In the genomic region with DNA sequence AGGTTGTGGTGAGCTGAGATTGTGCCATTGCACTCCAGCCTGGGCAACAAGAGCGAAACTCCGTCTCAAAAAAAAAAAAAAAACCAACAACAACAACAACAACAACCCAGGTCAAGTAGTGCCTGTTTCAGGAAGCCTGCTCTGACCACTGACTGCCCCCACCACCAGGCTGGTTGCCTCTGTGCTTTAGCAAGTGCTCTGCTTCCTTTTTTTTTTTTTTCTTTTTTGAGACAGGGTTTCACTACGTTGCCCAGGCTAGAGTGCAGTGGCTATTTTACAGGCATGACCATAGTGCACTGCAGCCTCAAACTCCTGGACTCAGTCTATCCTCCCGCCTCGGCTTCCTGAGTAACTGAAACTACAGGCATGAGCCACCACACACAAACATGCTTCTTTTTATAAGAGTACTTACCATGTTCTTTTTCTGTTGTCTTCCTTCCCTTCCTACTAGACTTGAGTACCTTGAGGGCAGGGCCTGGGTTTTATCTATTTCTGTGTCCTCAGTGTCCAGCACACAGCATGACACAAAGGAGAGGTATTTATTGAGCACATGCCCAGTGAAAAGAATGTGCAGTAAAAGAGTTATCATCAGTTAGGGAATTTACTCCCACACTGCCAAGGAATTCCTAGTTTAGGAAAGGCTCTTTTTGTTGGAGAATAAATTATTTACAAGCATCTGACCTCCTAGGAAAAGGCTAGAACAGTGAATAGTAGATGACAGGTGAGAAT, we compare ENCODE assay signal across 11 cellular contexts. TPM values are rescaled to one million over a fixed set of nuclear protein-coding genes. Genes with fewer than 3 reads are reported as not detected.
DNase-seq lines count a peak whose midpoint lies in the region; ATAC-seq and TF ChIP-seq lines count a peak whose summit lies in the region.
"Had no signal": no experiment of that assay in that cellular context is flagged by ENCODE, and none has a peak within 500 bp of the region (broad histone marks: within the 10 kb centered on the region; RNA-seq: fewer than 3 reads in every experiment).

No MANE protein-coding gene starts in this region.

- H3K9me3 ChIP-seq in mesenchymal stem cell (ENCODE audit: control insufficient read depth, low read length): no peaks in the 10 kb centered on the region
- H3K9me3 ChIP-seq: suprapubic skin had no signal

- H3K4me1 ChIP-seq in mesenchymal stem cell (ENCODE audit: control insufficient read depth, insufficient read depth, low read depth, low read length): peaks cover 2% of the 10 kb centered on the region

- H3K14ac ChIP-seq in mesenchymal stem cell (ENCODE audit: low read length in 2 of 2): no peak overlapping the region

- peak overlapping the region; percentile 63 for H4K8ac ChIP-seq in mesenchymal stem cell (ENCODE audit: low read length)

- H2BK5ac ChIP-seq in mesenchymal stem cell (ENCODE audit: low read depth, low read length, poor library complexity, severe bottlenecking): no peak overlapping the region

- no peak overlapping the region for H2BK12ac ChIP-seq in mesenchymal stem cell (ENCODE audit: low read length in 2 of 2)

- TF ChIP-seq CTCF in AG10803 (conservative IDR thresholded peaks at IDR 0.05; ENCODE audit: low read length): no peak

- H3K27ac ChIP-seq in mesenchymal stem cell (ENCODE audit: low read length, poor library complexity, severe bottlenecking): no peak overlapping the region
- H3K27ac ChIP-seq: suprapubic skin had no signal

- H2BK15ac ChIP-seq in mesenchymal stem cell (ENCODE audit: low read depth, poor library complexity, severe bottlenecking): no peak overlapping the region

- H3K79me1 ChIP-seq in mesenchymal stem cell (replicated peaks; ENCODE audit: low read length, poor library complexity, severe bottlenecking): no peaks in the 10 kb centered on the region

- no peaks in the 10 kb centered on the region for H3K36me3 ChIP-seq in mesenchymal stem cell (ENCODE audit: control insufficient read depth in 1 of 2, insufficient read depth in 2 of 2, low read depth in 1 of 2, low read length in 2 of 2)
- H3K36me3 ChIP-seq: suprapubic skin had no signal

- no peak overlapping the region for H2BK120ac ChIP-seq in mesenchymal stem cell (ENCODE audit: low read depth, low read length)

- no peak for ATAC-seq in HG02610 (IDR thresholded peaks at IDR 0.05; ENCODE audit: unreplicated experiment)

- TF ChIP-seq EP300 in Ishikawa (IDR thresholded peaks at IDR 0.05; ENCODE audit: borderline replicate concordance): no peak

- 89% methylated on average over 5 of the region's 5 CpGs for WGBS in mesenchymal stem cell

- no peaks in the 10 kb centered on the region for H3K27me3 ChIP-seq in mesenchymal stem cell (ENCODE audit: control insufficient read depth in 1 of 2, insufficient read depth in 1 of 2, low read length in 2 of 2)
- H3K27me3 ChIP-seq: suprapubic skin had no signal

- no peak overlapping the region for H2AK5ac ChIP-seq in mesenchymal stem cell (ENCODE audit: low read length, severe bottlenecking)

- peak overlapping the region; percentile 55 for H3K9ac ChIP-seq in mesenchymal stem cell (ENCODE audit: low read length)

- H3K4me2 ChIP-seq in mesenchymal stem cell (ENCODE audit: low read length, poor library complexity, severe bottlenecking): no peak overlapping the region

- TF ChIP-seq RAD21 in Ishikawa (IDR thresholded peaks at IDR 0.05; ENCODE audit: low read depth): no peak

- no peak overlapping the region for H2AFZ ChIP-seq in mesenchymal stem cell (ENCODE audit: low read depth, low read length)

- no peak overlapping the region for H3K23ac ChIP-seq in mesenchymal stem cell (ENCODE audit: low read length in 2 of 2)

- H3K18ac ChIP-seq in mesenchymal stem cell (ENCODE audit: low read depth in 1 of 2, low read length in 2 of 2): no peak overlapping the region

- DNase-seq in AG10803 (ENCODE audit: low read depth): peak; percentile 91
- peak; percentile 81 for DNase-seq in astrocyte of the hippocampus (ENCODE audit: low read depth, low spot score)
- peak; percentile 46 for DNase-seq in mesenchymal stem cell
- no peak for DNase-seq in iPS-NIHi7 (ENCODE audit: extremely low spot score)
- DNase-seq in NCI-H1048 (lab: John Stamatoyannopoulos, UW): no peak
- DNase-seq in GOT3 (lab: John Stamatoyannopoulos, UW): no peak
- DNase-seq: activated naive CD4-positive, alpha-beta T cell treated with anti-CD3 and anti-CD28 coated beads, Interleukin-2, amount 10 ng/mL, durations not matched to agents 7 days and 5 days; NCI-H510A had no signal

- H3K4me3 ChIP-seq in AG10803 (ENCODE audit: low read length) (no peak overlapping the region), mesenchymal stem cell (ENCODE audit: insufficient read depth in 1 of 2, low read depth in 1 of 2, low read length in 2 of 2) (peak overlapping the region in 1 of 2 experiments; percentile 42)
- H3K4me3 ChIP-seq: suprapubic skin had no signal

- no peak overlapping the region for H4K91ac ChIP-seq in mesenchymal stem cell (ENCODE audit: low read length)

- H3K4ac ChIP-seq in mesenchymal stem cell (ENCODE audit: low read depth in 1 of 2, low read length in 2 of 2): no peak overlapping the region

TF ChIP-seq in Ishikawa, 13 proteins besides CTCF, POLR2A, EP300 and RAD21:
- no peak for TF ChIP-seq YY1 (IDR thresholded peaks at IDR 0.05; ENCODE audit: low read depth)
- TF ChIP-seq, protein P1, sequence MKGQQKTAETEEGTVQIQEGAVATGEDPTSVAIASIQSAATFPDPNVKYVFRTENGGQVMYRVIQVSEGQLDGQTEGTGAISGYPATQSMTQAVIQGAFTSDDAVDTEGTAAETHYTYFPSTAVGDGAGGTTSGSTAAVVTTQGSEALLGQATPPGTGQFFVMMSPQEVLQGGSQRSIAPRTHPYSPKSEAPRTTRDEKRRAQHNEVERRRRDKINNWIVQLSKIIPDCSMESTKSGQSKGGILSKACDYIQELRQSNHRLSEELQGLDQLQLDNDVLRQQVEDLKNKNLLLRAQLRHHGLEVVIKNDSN (IDR thresholded peaks at IDR 0.05): no peak
- no peak for TF ChIP-seq TAF1 (IDR thresholded peaks at IDR 0.05; ENCODE audit: low read depth)
- no peak for TF ChIP-seq ZBTB7A (IDR thresholded peaks at IDR 0.05; ENCODE audit: low read depth)
- no peak for TF ChIP-seq FOXM1 (IDR thresholded peaks at IDR 0.05; ENCODE audit: borderline replicate concordance, low read depth)
- no peak for TF ChIP-seq NFIC (IDR thresholded peaks at IDR 0.05)
- TF ChIP-seq TEAD4 (IDR thresholded peaks at IDR 0.05): peak; percentile 40; the same call in 1 of the 2 replicates
TF ChIP-seq in Ishikawa: peak in this region for 1.

RNA-seq across cellular contexts. Expression of a gene that starts 9.9 kb away (rescaled TPM):
- polyA plus RNA-seq in mesenchymal stem cell (2013, experiment 1 of 2): 9.7 TPM
- 9.6 TPM for polyA plus RNA-seq in mesenchymal stem cell (2013, experiment 2 of 2)

RNA-seq across cellular contexts. Expression of a gene that starts 18.2 kb away (rescaled TPM):
- polyA plus RNA-seq in mesenchymal stem cell (2013, experiment 1 of 2): 13.2 TPM
- polyA plus RNA-seq in mesenchymal stem cell (2013, experiment 2 of 2): 13.1 TPM

Comparison
In these comparisons a context has a peak if more than half of its experiments do, and no peak if none do; other contexts are left out.
1. DNase-seq: peak in AG10803 (single experiment), astrocyte of the hippocampus (single experiment) and mesenchymal stem cell (single experiment); none in iPS-NIHi7 (single experiment), NCI-H1048 (single experiment) and GOT3 (single experiment).